In genomic region chr17:50279181-50279526, GRCh38 we compare ENCODE assay signal across 1 cellular context.
TF ChIP-seq lines count a peak whose summit lies in the region.

No MANE protein-coding gene starts in this region.

TF ChIP-seq in SK-N-SH, 30 proteins besides CTCF, POLR2A, EP300 and RAD21 (continued from another document):
- no peak for TF ChIP-seq SIN3A (IDR thresholded peaks at IDR 0.05; ENCODE audit: borderline replicate concordance, low read depth, low read length)
- TF ChIP-seq FOXM1 (IDR thresholded peaks at IDR 0.05; ENCODE audit: low read depth), result no peak
- TF ChIP-seq USF1 (IDR thresholded peaks at IDR 0.05; ENCODE audit: borderline replicate concordance, low read depth), result no peak
- TF ChIP-seq ELF1 (IDR thresholded peaks at IDR 0.05), result no peak
- TF ChIP-seq TCF12 (IDR thresholded peaks at IDR 0.05), result peak; percentile 68
- no peak for TF ChIP-seq YY1 (IDR thresholded peaks at IDR 0.05; ENCODE audit: low read depth)
- no peak for TF ChIP-seq REST (IDR thresholded peaks at IDR 0.05; ENCODE audit: low read depth, low read length)
- no peak for TF ChIP-seq NRF1 (IDR thresholded peaks at IDR 0.05; ENCODE audit: low read depth, low read length)
